8 cellular contexts compared by ENCODE assay signal in the genomic region with DNA sequence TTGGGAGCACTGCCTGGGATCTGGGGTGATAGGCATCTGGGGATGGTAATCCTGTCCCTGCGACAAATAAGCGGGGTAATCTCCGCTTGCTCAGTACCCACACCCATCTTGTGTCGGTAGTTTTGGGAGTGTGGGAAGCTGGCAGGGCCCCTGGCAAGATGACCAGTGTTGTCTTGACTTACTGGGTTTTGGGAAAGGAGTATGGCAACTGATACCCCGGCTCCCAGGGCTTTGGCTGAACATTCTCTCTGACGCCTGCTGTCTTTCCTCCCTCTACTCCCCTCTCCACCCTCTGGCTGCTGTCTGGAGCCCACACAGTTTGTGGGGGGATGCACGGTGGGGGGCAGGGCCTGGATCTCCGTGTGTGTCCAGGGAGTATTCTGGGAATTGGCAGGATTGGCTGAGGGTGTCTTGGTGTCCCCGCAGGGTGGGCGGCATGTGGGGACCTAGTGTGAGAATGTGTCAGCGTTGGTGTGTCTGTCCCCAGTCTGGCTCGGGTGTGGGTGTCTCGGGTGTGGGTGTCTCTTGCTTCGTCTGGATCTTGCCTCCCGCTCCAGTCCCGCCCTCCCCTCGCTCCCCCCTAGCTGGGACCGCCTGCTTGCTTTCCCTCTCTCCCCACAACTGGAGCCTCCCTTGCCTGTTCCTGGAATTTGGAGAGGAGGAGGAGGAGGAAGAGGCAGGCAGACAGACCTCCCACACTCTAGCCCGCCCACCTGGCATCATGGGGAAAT. TPM values are rescaled to one million over a fixed set of nuclear protein-coding genes. Genes with fewer than 3 reads are reported as not detected.
DNase-seq lines count a peak whose midpoint lies in the region; ATAC-seq and TF ChIP-seq lines count a peak whose summit lies in the region.

No MANE protein-coding gene starts in this region.

- DNase-seq in CD4-positive, alpha-beta T cell = peak in 7 of 10 experiments; percentile 26 to 67 (median 58)
- DNase-seq in Peyer's patch (peak in 2 of 3 donors; percentile 58 to 67), coronary artery (ENCODE audit: low spot score) (peak; percentile 93), nephron progenitor cell (no peak), NCI-H748 treated with DMSO at 0.1 percent for 48 hours (lab: John Stamatoyannopoulos, UW) (no peak), DMS153 (lab: John Stamatoyannopoulos, UW) (no peak)

- POLR2A ChIA-PET in CD4-positive, alpha-beta T cell (lab: Charles Lee) = interaction anchor here (0.9 to 5.3 kb wide), 8 partner anchors 10 to 33 kb away, joined by 3 to 117 read pairs (median 16); a partner anchor contains a TSS

- H3K27ac ChIP-seq in CD4-positive, alpha-beta T cell (ENCODE audit: low read depth, low read length) = peak overlapping the region; percentile 99
- H3K27ac ChIP-seq in Peyer's patch = peak overlapping the region; percentile 84 to 98 (median 90)
- H3K27ac ChIP-seq in coronary artery = peak overlapping the region; percentile 75 to 92

- no peaks in the 10 kb centered on the region for H3K9me3 Mint-ChIP-seq in CD4-positive, alpha-beta T cell
- H3K9me3 Mint-ChIP-seq in nephron progenitor cell = no peaks in the 10 kb centered on the region

- ATAC-seq in CD4-positive, alpha-beta T cell (ENCODE audit: poor library complexity) = no peak
- ATAC-seq in HG02642 (IDR thresholded peaks at IDR 0.05; ENCODE audit: poor library complexity, unreplicated experiment) (no peak), HG03432 (IDR thresholded peaks at IDR 0.05; ENCODE audit: unreplicated experiment) (no peak)

- peaks cover 48% of the 10 kb centered on the region for H3K36me3 Mint-ChIP-seq in CD4-positive, alpha-beta T cell (ENCODE audit: low read depth)
- H3K36me3 Mint-ChIP-seq in nephron progenitor cell (ENCODE audit: low read depth) = no peaks in the 10 kb centered on the region

- no peaks in the 10 kb centered on the region for H3K36me3 ChIP-seq in Peyer's patch

- H3K27me3 Mint-ChIP-seq in CD4-positive, alpha-beta T cell = no peaks in the 10 kb centered on the region
- peaks cover 16% of the 10 kb centered on the region for H3K27me3 Mint-ChIP-seq in nephron progenitor cell (ENCODE audit: low read depth, poor library complexity)

- TF ChIP-seq POLR2A in Peyer's patch (IDR thresholded peaks at IDR 0.05) = no peak

- H3K4me3 Mint-ChIP-seq in CD4-positive, alpha-beta T cell = peak overlapping the region; percentile 95
- peak overlapping the region; percentile 92 for H3K4me3 Mint-ChIP-seq in nephron progenitor cell

- intact Hi-C loops in CD4-positive, alpha-beta T cell (cut with DNase I, micrococcal nuclease) = loop anchor here (1.0 to 5.0 kb wide), 2 partner anchors 34 to 286 kb away; a partner anchor contains a TSS

- CTCF ChIA-PET in CD4-positive, alpha-beta T cell (lab: Charles Lee) = interaction anchor here (0.6 to 4.7 kb wide), 5 partner anchors 20 to 212 kb away, joined by 4 to 25 read pairs (median 6); no protein-coding TSS in a partner anchor

- no peak for TF ChIP-seq CTCF in CD4-positive, alpha-beta T cell (IDR thresholded peaks at IDR 0.05)
- TF ChIP-seq CTCF in Peyer's patch (IDR thresholded peaks at IDR 0.05) (no peak), coronary artery (IDR thresholded peaks at IDR 0.05) (no peak), nephron progenitor cell (IDR thresholded peaks at IDR 0.05) (no peak)

- H3K9me3 ChIP-seq in CD4-positive, alpha-beta T cell (ENCODE audit: control insufficient read depth, low read length) = no peaks in the 10 kb centered on the region
- H3K9me3 ChIP-seq in Peyer's patch = no peaks in the 10 kb centered on the region

- H3K27me3 ChIP-seq in CD4-positive, alpha-beta T cell (ENCODE audit: control insufficient read depth, insufficient read depth, low read length) = no peaks in the 10 kb centered on the region
- no peaks in the 10 kb centered on the region for H3K27me3 ChIP-seq in Peyer's patch

- H3K4me3 ChIP-seq in Peyer's patch (peak overlapping the region; percentile 30 to 97 (median 68)), coronary artery (peak overlapping the region; percentile 83)

- peak overlapping the region; percentile 99 for H3K27ac Mint-ChIP-seq in CD4-positive, alpha-beta T cell
- H3K27ac Mint-ChIP-seq in nephron progenitor cell = no peak overlapping the region

- H3K4me1 ChIP-seq in Peyer's patch = peaks cover 8 to 91% (median 51%) of the 10 kb centered on the region in 4 donors

- H3K4me1 Mint-ChIP-seq in CD4-positive, alpha-beta T cell (ENCODE audit: low read depth) = peaks cover 87% of the 10 kb centered on the region
- H3K4me1 Mint-ChIP-seq in nephron progenitor cell = peaks cover 82% of the 10 kb centered on the region

RNA-seq across cellular contexts. Expression of a gene that starts 12.0 kb away (rescaled TPM):
- total RNA-seq in CD4-positive, alpha-beta T cell = 100 to 1,000 TPM; 114 to 115 TPM
- 10 to 100 TPM; 46.2 to 93.3 (median 72.1) TPM for total RNA-seq in Peyer's patch

RNA-seq across cellular contexts. Expression of a gene that starts 33.3 kb away (rescaled TPM):
- 1 to 10 TPM; 1.0 to 1.8 TPM for total RNA-seq in CD4-positive, alpha-beta T cell
- total RNA-seq in Peyer's patch = 10 to 100 TPM in 1 of 4 donors, 1 to 10 TPM in 3; 2.5 to 21.5 (median 3.4) TPM

RNA-seq across cellular contexts. Expression of a gene that starts 43.6 kb away (rescaled TPM):
- not detected for total RNA-seq in CD4-positive, alpha-beta T cell
- 1 to 10 TPM in 1 of 4 donors, not detected in 3; 1.6 TPM for total RNA-seq in Peyer's patch

Comparison
In these comparisons a context has a peak if more than half of its experiments do, and no peak if none do; other contexts are left out.
1. DNase-seq: peak in CD4-positive, alpha-beta T cell (7 of 10), Peyer's patch (2 of 3) and coronary artery (single experiment); none in nephron progenitor cell (single experiment), NCI-H748 treated with DMSO at 0.1 percent for 48 hours (single experiment) and DMS153 (single experiment).
2. Peak in every context shown above with its lines, with median percentiles within 50 percentile points of each other: H3K27ac ChIP-seq.